Comparison of ENCODE assay signal across 11 cellular contexts in genomic region chr2:2328847-2329246, GRCh38. TPM values are rescaled to one million over a fixed set of nuclear protein-coding genes. Genes with fewer than 3 reads are reported as not detected.
A peak's percentile ranks its signal among the peaks of the same experiment; 100 is the strongest.
DNase-seq lines count a peak whose midpoint lies in the region; ATAC-seq and TF ChIP-seq lines count a peak whose summit lies in the region.
"Had no signal": no experiment of that assay in that cellular context is flagged by ENCODE, and none has a peak within 500 bp of the region (broad histone marks: within the 10 kb centered on the region; RNA-seq: fewer than 3 reads in every experiment).

No MANE protein-coding gene starts in this region.

- no peak overlapping the region for H3K27ac ChIP-seq in HEK293 (ENCODE audit: extremely low read depth, low read depth, low read length)
- H3K27ac ChIP-seq: cardiac muscle cell had no signal

- POLR2A ChIA-PET in HEK293 (lab: Yijun Ruan, JAX) = no interaction called here

- H3K4me3 ChIP-seq in HEK293 (ENCODE audit: low read depth, low read length) = no peak overlapping the region
- H3K4me3 ChIP-seq: cardiac muscle cell had no signal

- DNase-seq in AG20443 (ENCODE audit: low spot score) = peak; percentile 11
- peak; percentile 70 to 91 for DNase-seq in NCI-H524 (lab: John Stamatoyannopoulos, UW)
- DNase-seq in dermis blood vessel endothelial cell = peak; percentile 6
- no peak for DNase-seq in dedifferentiated amniotic fluid mesenchymal stem cell (ENCODE audit: extremely low spot score)
- DNase-seq in germinal center (ENCODE audit: low spot score) = no peak
- no peak for DNase-seq in posterior cingulate gyrus
- DNase-seq: IMR-90 had no signal

- no peak for TF ChIP-seq CTCF in HEK293 (tag by site-specific recombination; IDR thresholded peaks at IDR 0.05)

- CTCF ChIA-PET in HEK293 (lab: Yijun Ruan, JAX) = no interaction called here

- H3K36me3 ChIP-seq in HEK293 (ENCODE audit: control insufficient read depth in 2 of 2, insufficient read depth in 1 of 2, low read length in 2 of 2) = no peaks in the 10 kb centered on the region
- H3K36me3 ChIP-seq: cardiac muscle cell had no signal

- no peaks in the 10 kb centered on the region for H3K9me3 ChIP-seq in HEK293 (ENCODE audit: control insufficient read depth, insufficient read depth, low read depth, low read length)

- intact Hi-C loops in posterior cingulate gyrus (cut with DNase I) = no loop called here

- ATAC-seq in GM18511 (IDR thresholded peaks at IDR 0.05; ENCODE audit: unreplicated experiment) = no peak

- no peaks in the 10 kb centered on the region for H3K4me1 ChIP-seq in HEK293 (ENCODE audit: control insufficient read depth, insufficient read depth, low read length)

TF ChIP-seq in HEK293, 187 proteins besides CTCF, POLR2A, EP300 and RAD21:
- TF ChIP-seq ZNF768 (tag by site-specific recombination; IDR thresholded peaks at IDR 0.05) (no peak), MYNN (tag by site-specific recombination; IDR thresholded peaks at IDR 0.05; ENCODE audit: borderline replicate concordance) (no peak), ZNF654 (tag by site-specific recombination; IDR thresholded peaks at IDR 0.05; ENCODE audit: low read depth) (no peak), REST (tag by site-specific recombination; IDR thresholded peaks at IDR 0.05) (peak; percentile 83)

RNA-seq across cellular contexts. Expression of gene MYT1L, which starts 2.2 kb away (rescaled TPM):
- not detected in 2 replicates for total RNA-seq in dermis blood vessel endothelial cell
- total RNA-seq: IMR-90, subcutaneous adipose tissue had no signal

Comparison
In these comparisons a context has a peak if more than half of its experiments do, and no peak if none do; other contexts are left out.
1. DNase-seq: peak in AG20443 (single experiment), NCI-H524 (2 of 2) and dermis blood vessel endothelial cell (single experiment); none in dedifferentiated amniotic fluid mesenchymal stem cell (single experiment), germinal center (single experiment) and posterior cingulate gyrus (0 of 10).